ENCODE assay signal across 8 cellular contexts in genomic region chr14:75278422-75279152, GRCh38. TPM values are rescaled to one million over a fixed set of nuclear protein-coding genes. Genes with fewer than 3 reads are reported as not detected.
DNase-seq lines count a peak whose midpoint lies in the region; ATAC-seq, FAIRE-seq and TF ChIP-seq lines count a peak whose summit lies in the region.

Gene FOS (plus strand): TSS chr14:75278828. CDS start chr14:75278983, 155 bp downstream.

- peak; percentile 75 for TF ChIP-seq POLR2A in GM18951 (IDR thresholded peaks at IDR 0.05; ENCODE audit: extremely low read depth, insufficient read depth, insufficient read length)

- peaks cover 17% of the 10 kb centered on the region for H3K36me3 ChIP-seq in bronchial epithelial cell (ENCODE audit: control insufficient read depth, insufficient read depth, low read length)
- H3K36me3 ChIP-seq in small intestine (ENCODE audit: control insufficient read depth in 2 of 2, insufficient read depth in 2 of 2, low read length in 2 of 2), result peaks cover 4 to 15% of the 10 kb centered on the region in 2 donors

- H3K27me3 ChIP-seq in bronchial epithelial cell (ENCODE audit: control insufficient read depth, insufficient read depth, low read length) (no peaks in the 10 kb centered on the region), small intestine (ENCODE audit: control insufficient read depth in 2 of 2, insufficient read depth in 2 of 2, low read length in 2 of 2) (no peaks in the 10 kb centered on the region)

- no peak for FAIRE-seq in bronchial epithelial cell (lab: Jason Lieb, UNC)
- no peak for FAIRE-seq in small intestine (lab: Jason Lieb, UNC)

- H3K9me3 Mint-ChIP-seq in immature natural killer cell, result peaks cover 0 to 5% (median 0%) of the 10 kb centered on the region in 6 donors

- peak within 1 kb of the TSS; percentile 93 to 100 (median 99) for H3K27ac Mint-ChIP-seq in immature natural killer cell

- TF ChIP-seq CTCF in WI38 (IDR thresholded peaks at IDR 0.05; ENCODE audit: low read depth, low read length) (no peak), bronchial epithelial cell (IDR thresholded peaks at IDR 0.05; ENCODE audit: insufficient read depth, low read length, severe bottlenecking) (no peak)

- H3K36me3 Mint-ChIP-seq in immature natural killer cell, result peaks cover 13 to 24% (median 13%) of the 10 kb centered on the region in 3 donors

- peaks cover 75 to 80% (median 77%) of the 10 kb centered on the region in 3 donors for H3K27me3 Mint-ChIP-seq in immature natural killer cell (ENCODE audit: low read depth in 3 of 3)

- H3K9me3 ChIP-seq in small intestine (ENCODE audit: control insufficient read depth, low read depth), result no peaks in the 10 kb centered on the region

- in situ Hi-C loops in GM18951 (cut with MboI; ENCODE audit: low sequenced_read_pairs, unreplicated experiment), result loop anchor here (25.0 kb wide), 1 partner anchor 366 kb away; the partner anchor contains the start of gene RPS6KL1

- H3K4me3 ChIP-seq in WI38 (ENCODE audit: low read depth, low read length) (peak within 1 kb of the TSS; percentile 87), bronchial epithelial cell (ENCODE audit: low read depth, low read length) (peak within 1 kb of the TSS; percentile 91), small intestine (ENCODE audit: low read depth in 1 of 2, low read length in 2 of 2) (peak within 1 kb of the TSS; percentile 63 to 88)

- WGBS in small intestine, 3 donors, result 0 to 1% (median 0%) methylated on average over 63 to 69 of the region's 69 CpGs

- peaks cover 65 to 76% of the 10 kb centered on the region in 2 donors for H3K4me1 Mint-ChIP-seq in immature natural killer cell

- peaks cover 0 to 8% of the 10 kb centered on the region in 2 donors for H3K4me1 ChIP-seq in small intestine (ENCODE audit: control insufficient read depth in 2 of 2, insufficient read depth in 1 of 2, low read depth in 1 of 2, low read length in 1 of 2)

- H3K4me3 Mint-ChIP-seq in immature natural killer cell, result peak within 1 kb of the TSS; percentile 93 to 96 (median 96)

- peak; percentile 76 for ATAC-seq in HG03159 (IDR thresholded peaks at IDR 0.05; ENCODE audit: unreplicated experiment)

- DNase-seq in AG08395 (ENCODE audit: low spot score), result peak; percentile 97
- peak; percentile 95 for DNase-seq in NCI-H2227 treated with DMSO at 0.1 percent for 48 hours (lab: John Stamatoyannopoulos, UW)
- DNase-seq in bronchial epithelial cell (ENCODE audit: low read depth), result peak; percentile 85
- peak; percentile 97 to 98 (median 98) for DNase-seq in immature natural killer cell
- DNase-seq in small intestine, result peak; percentile 95

- H3K27ac ChIP-seq in small intestine (ENCODE audit: low read depth in 1 of 2, low read length in 1 of 2), result peak within 1 kb of the TSS; percentile 91 to 99

RNA-seq across cellular contexts. Expression of gene FOS, which starts in this region (rescaled TPM):
- total RNA-seq in bronchial epithelial cell, result 131 and 143 TPM in 2 replicates
- polyA plus RNA-seq in immature natural killer cell (100 to 1,000 TPM; 525 to 765 (median 608) TPM), small intestine (100 to 1,000 TPM in 2 of 3 donors, 10 to 100 TPM in 1; 71.6 to 344 (median 136) TPM)

Comparison
In these comparisons a context has a peak if more than half of its experiments do, and no peak if none do; other contexts are left out.
1. Peak in every context shown above with its lines: DNase-seq, ATAC-seq, H3K4me3 ChIP-seq and H3K27ac ChIP-seq.